13 cellular contexts compared by ENCODE assay signal in genomic region chr7:88396295-88396947, GRCh38.
A peak's percentile ranks its signal among the peaks of the same experiment; 100 is the strongest.
DNase-seq lines count a peak whose midpoint lies in the region; ATAC-seq and TF ChIP-seq lines count a peak whose summit lies in the region.
"Had no signal": no experiment of that assay in that cellular context is flagged by ENCODE, and none has a peak within 500 bp of the region (broad histone marks: within the 10 kb centered on the region; RNA-seq: fewer than 3 reads in every experiment).

No MANE protein-coding gene starts in this region.

- H3K27ac Mint-ChIP-seq in progenitor cell of endocrine pancreas, result no peak overlapping the region
- H3K27ac Mint-ChIP-seq: activated CD8-positive, alpha-beta memory T cell treated with anti-CD3 and anti-CD28 coated beads, Interleukin-2, amount 10 ng/mL, durations not matched to agents 7 days and 5 days; IgD-negative memory B cell had no signal

- TF ChIP-seq CTCF in GM12865 (IDR thresholded peaks at IDR 0.05; ENCODE audit: insufficient read depth, low read depth, low read length, missing control alignments) (no peak), HL-60 (IDR thresholded peaks at IDR 0.05; ENCODE audit: insufficient read depth, low read length) (no peak), progenitor cell of endocrine pancreas (IDR thresholded peaks at IDR 0.05; ENCODE audit: unreplicated experiment) (no peak)

- peaks cover 12% of the 10 kb centered on the region for H3K4me1 Mint-ChIP-seq in progenitor cell of endocrine pancreas (ENCODE audit: low read depth)

- no peaks in the 10 kb centered on the region for H3K9me3 Mint-ChIP-seq in progenitor cell of endocrine pancreas (ENCODE audit: low read depth)
- H3K9me3 Mint-ChIP-seq: IgD-negative memory B cell had no signal

- H3K27me3 Mint-ChIP-seq in progenitor cell of endocrine pancreas, result peaks cover 7% of the 10 kb centered on the region
- H3K27me3 Mint-ChIP-seq: IgD-negative memory B cell had no signal

- no peaks in the 10 kb centered on the region for H3K36me3 Mint-ChIP-seq in progenitor cell of endocrine pancreas (ENCODE audit: insufficient read depth)
- H3K36me3 Mint-ChIP-seq: activated CD8-positive, alpha-beta memory T cell treated with anti-CD3 and anti-CD28 coated beads, Interleukin-2, amount 10 ng/mL, durations not matched to agents 7 days and 5 days; IgD-negative memory B cell had no signal

- DNase-seq in GM12865 (ENCODE audit: low read depth) (peak; percentile 22), HL-60 (ENCODE audit: low read depth in 1 of 2, low spot score in 1 of 2) (no peak), Ammon's horn (ENCODE audit: low spot score) (no peak), erythroblast (lab: John Stamatoyannopoulos, UW) (no peak), AG08395 (ENCODE audit: low spot score) (no peak), progenitor cell of endocrine pancreas (ENCODE audit: low spot score, unreplicated experiment) (no peak)
- DNase-seq: activated CD8-positive, alpha-beta memory T cell treated with anti-CD3 and anti-CD28 coated beads, Interleukin-2, amount 10 ng/mL, durations not matched to agents 7 days and 5 days; SW 1271 had no signal

- TF ChIP-seq POLR2A in erythroblast (IDR thresholded peaks at IDR 0.05; ENCODE audit: low read length), result no peak

- H3K27ac ChIP-seq in HL-60 (replicated peaks), result peak overlapping the region; percentile 31
- H3K27ac ChIP-seq: C4-2B had no signal

- no peak overlapping the region for H3K4me3 Mint-ChIP-seq in progenitor cell of endocrine pancreas (ENCODE audit: low read depth)
- H3K4me3 Mint-ChIP-seq: activated CD8-positive, alpha-beta memory T cell treated with anti-CD3 and anti-CD28 coated beads, Interleukin-2, amount 10 ng/mL, durations not matched to agents 7 days and 5 days had no signal

- peak; percentile 85 for ATAC-seq in GM19395 (IDR thresholded peaks at IDR 0.05; ENCODE audit: unreplicated experiment)
- peak; percentile 67 for ATAC-seq in HG02870 (IDR thresholded peaks at IDR 0.05; ENCODE audit: unreplicated experiment)
- ATAC-seq: activated CD8-positive, alpha-beta memory T cell treated with anti-CD3 and anti-CD28 coated beads, Interleukin-2, amount 10 ng/mL, durations not matched to agents 7 days and 5 days; sciatic nerve had no signal

- H3K4me3 ChIP-seq in GM12865 (ENCODE audit: low read depth, low read length) (no peak overlapping the region), HL-60 (replicated peaks; ENCODE audit: insufficient read depth, low read length) (no peak overlapping the region)

- H3K27me3 ChIP-seq in HL-60 (ENCODE audit: insufficient read depth, poor library complexity, severe bottlenecking), result no peaks in the 10 kb centered on the region
